In genomic region chr9:130020618-130021017, GRCh38 we compare ENCODE assay signal across 13 cellular contexts. TPM values are rescaled to one million over a fixed set of nuclear protein-coding genes. Genes with fewer than 3 reads are reported as not detected.
DNase-seq lines count a peak whose midpoint lies in the region; ATAC-seq lines count a peak whose summit lies in the region.
"Had no signal": no experiment of that assay in that cellular context is flagged by ENCODE, and none has a peak within 500 bp of the region (broad histone marks: within the 10 kb centered on the region; RNA-seq: fewer than 3 reads in every experiment).

No MANE protein-coding gene starts in this region.

- no peak for ATAC-seq in activated CD8-positive, alpha-beta T cell treated with anti-CD3 and anti-CD28 coated beads, Interleukin-2, amount 10 ng/mL, durations not matched to agents 7 days and 5 days
- ATAC-seq in GM18867 (IDR thresholded peaks at IDR 0.05; ENCODE audit: unreplicated experiment), result no peak
- ATAC-seq: HCT116 had no signal

- H3K4me1 Mint-ChIP-seq in T-helper 2 cell treated with Interferon-gamma antibody and Interleukin-4, amounts not matched to agents 5 μg/mL and 100 μg/mL, for 36 hours (ENCODE audit: low read depth), result peaks cover 48% of the 10 kb centered on the region
- H3K4me1 Mint-ChIP-seq in activated CD8-positive, alpha-beta T cell treated with anti-CD3 and anti-CD28 coated beads, Interleukin-2, amount 10 ng/mL, durations not matched to agents 7 days and 5 days (ENCODE audit: low read depth), result peaks cover 69% of the 10 kb centered on the region

- H3K4me3 Mint-ChIP-seq in T-helper 2 cell treated with Interferon-gamma antibody and Interleukin-4, amounts not matched to agents 5 μg/mL and 100 μg/mL, for 36 hours, result no peak overlapping the region
- no peak overlapping the region for H3K4me3 Mint-ChIP-seq in activated CD8-positive, alpha-beta T cell treated with anti-CD3 and anti-CD28 coated beads, Interleukin-2, amount 10 ng/mL, durations not matched to agents 7 days and 5 days

- H3K27me3 Mint-ChIP-seq in T-helper 2 cell treated with Interferon-gamma antibody and Interleukin-4, amounts not matched to agents 5 μg/mL and 100 μg/mL, for 36 hours (ENCODE audit: low read depth), result no peaks in the 10 kb centered on the region
- H3K27me3 Mint-ChIP-seq in activated CD8-positive, alpha-beta T cell treated with anti-CD3 and anti-CD28 coated beads, Interleukin-2, amount 10 ng/mL, durations not matched to agents 7 days and 5 days (ENCODE audit: low read depth), result no peaks in the 10 kb centered on the region

- H3K9me3 Mint-ChIP-seq in T-helper 2 cell treated with Interferon-gamma antibody and Interleukin-4, amounts not matched to agents 5 μg/mL and 100 μg/mL, for 36 hours, result peaks cover 8% of the 10 kb centered on the region
- H3K9me3 Mint-ChIP-seq in activated CD8-positive, alpha-beta T cell treated with anti-CD3 and anti-CD28 coated beads, Interleukin-2, amount 10 ng/mL, durations not matched to agents 7 days and 5 days (ENCODE audit: insufficient read depth), result peaks cover 11% of the 10 kb centered on the region

- CTCF ChIA-PET in activated CD8-positive, alpha-beta T cell treated with anti-CD3 and anti-CD28 coated beads, Interleukin-2, amount 10 ng/mL, durations not matched to agents 7 days and 5 days (lab: Charles Lee), result interaction anchor here (1.0 to 1.4 kb wide), 2 partner anchors 8 to 12 kb away, joined by 3 to 4 read pairs; no protein-coding TSS in a partner anchor

- no peak for DNase-seq in T-helper 2 cell treated with Interferon-gamma antibody and Interleukin-4, amounts not matched to agents 5 μg/mL and 100 μg/mL, for 36 hours (ENCODE audit: low spot score)
- DNase-seq in T-helper 2 cell, result no peak
- no peak for DNase-seq in activated CD8-positive, alpha-beta T cell treated with anti-CD3 and anti-CD28 coated beads, Interleukin-2, amount 10 ng/mL, durations not matched to agents 7 days and 5 days
- DNase-seq in globus pallidus (ENCODE audit: low spot score), result peak; percentile 66
- peak in 3 of 49 donors; percentile 18 to 22 (median 19) for DNase-seq in substantia nigra (lab: John Stamatoyannopoulos, UW)
- DNase-seq in 8988T, result no peak
- no peak for DNase-seq in OCI-M2 (lab: John Stamatoyannopoulos, UW; ENCODE audit: unreplicated experiment)
- DNase-seq: DMS 273 treated with DMSO at 0.1 percent for 48 hours, KG1, kidney, NCI-H187 treated with DMSO at 0.1 percent for 48 hours had no signal

- H3K27ac Mint-ChIP-seq in T-helper 2 cell treated with Interferon-gamma antibody and Interleukin-4, amounts not matched to agents 5 μg/mL and 100 μg/mL, for 36 hours, result peak overlapping the region; percentile 55
- H3K27ac Mint-ChIP-seq in activated CD8-positive, alpha-beta T cell treated with anti-CD3 and anti-CD28 coated beads, Interleukin-2, amount 10 ng/mL, durations not matched to agents 7 days and 5 days, result peak overlapping the region; percentile 34

- H3K27ac ChIP-seq in substantia nigra (ENCODE audit: low read depth, low read length, poor library complexity, severe bottlenecking), result peak overlapping the region; percentile 4

- H3K36me3 Mint-ChIP-seq in T-helper 2 cell treated with Interferon-gamma antibody and Interleukin-4, amounts not matched to agents 5 μg/mL and 100 μg/mL, for 36 hours (ENCODE audit: low read depth), result peaks cover 51% of the 10 kb centered on the region
- peaks cover 67% of the 10 kb centered on the region for H3K36me3 Mint-ChIP-seq in activated CD8-positive, alpha-beta T cell treated with anti-CD3 and anti-CD28 coated beads, Interleukin-2, amount 10 ng/mL, durations not matched to agents 7 days and 5 days (ENCODE audit: low read depth)

- POLR2A ChIA-PET in activated CD8-positive, alpha-beta T cell treated with anti-CD3 and anti-CD28 coated beads, Interleukin-2, amount 10 ng/mL, durations not matched to agents 7 days and 5 days (lab: Charles Lee), result interaction anchor here (0.7 to 1.0 kb wide), 2 partner anchors 11 to 132 kb away, joined by 3 to 5 read pairs; no protein-coding TSS in a partner anchor

RNA-seq across cellular contexts. Expression of gene FNBP1, which starts 22.4 kb away (rescaled TPM):
- total RNA-seq in activated CD8-positive, alpha-beta T cell treated with anti-CD3 and anti-CD28 coated beads, Interleukin-2, amount 10 ng/mL, durations not matched to agents 7 days and 5 days, result 100 to 1,000 TPM; 173 to 176 TPM

RNA-seq across cellular contexts. Expression of gene GPR107, which starts 33.1 kb away (rescaled TPM):
- total RNA-seq in activated CD8-positive, alpha-beta T cell treated with anti-CD3 and anti-CD28 coated beads, Interleukin-2, amount 10 ng/mL, durations not matched to agents 7 days and 5 days, result 10 to 100 TPM; 22.5 to 24.4 TPM
